In genomic region chr9:2725929-2726328, GRCh38 we compare ENCODE assay signal across 22 cellular contexts. TPM values are rescaled to one million over a fixed set of nuclear protein-coding genes. Genes with fewer than 3 reads are reported as not detected.
"Had no signal": no experiment of that assay in that cellular context is flagged by ENCODE, and none has a peak within 500 bp of the region (broad histone marks: within the 10 kb centered on the region; RNA-seq: fewer than 3 reads in every experiment).

No MANE protein-coding gene starts in this region.

- H3K27ac ChIP-seq: right atrium auricular region had no signal

- FAIRE-seq: endothelial cell of umbilical vein, small intestine had no signal

- H3K36me3 ChIP-seq: gastroesophageal sphincter, right atrium auricular region had no signal

- H3K9me3 ChIP-seq: gastroesophageal sphincter, right atrium auricular region had no signal

- H3K4me3 ChIP-seq: gastroesophageal sphincter, right atrium auricular region had no signal

- ATAC-seq: activated naive CD4-positive, alpha-beta T cell treated with anti-CD3 and anti-CD28 coated beads, Interleukin-2, amount 50 U/mL, for 72 hours; activated T-cell treated with anti-CD3 and anti-CD28 coated beads, Interleukin-2, amount 50 U/mL, for 72 hours; gastroesophageal sphincter; natural killer cell treated with Interleukin-12 subunit alpha and Interleukin-12 subunit beta and Interleukin-15 and Interleukin-18, amount 100 ng/mL, for 72 hours; stimulated activated naive CD8-positive, alpha-beta T cell treated with anti-CD3 and anti-CD28 coated beads, Interleukin-15, Interleukin-2, amounts not matched to agents 100 U/mL and 50 U/mL, for 24 hours had no signal

- H3K27me3 ChIP-seq: gastroesophageal sphincter, right atrium auricular region had no signal

- DNase-seq: activated B cell treated with CpG ODN at 0.5 μM for 24 hours; activated CD4-positive, alpha-beta T cell treated with anti-CD3 and anti-CD28 coated beads, Interleukin-2, amount 10 ng/mL, durations not matched to agents 24 days and 14 days; activated CD8-positive, alpha-beta memory T cell treated with anti-CD3 and anti-CD28 coated beads, Interleukin-2, amount 50 U/mL, for 48 hours; activated gamma-delta T cell; activated T-cell treated with anti-CD3 and anti-CD28 coated beads, Interleukin-2, amount 50 U/mL, for 72 hours; amniotic stem cell; cortex of kidney; effector CD4-positive, alpha-beta T cell; left cardiac atrium; mammary epithelial cell; occipital lobe; small intestine; stimulated activated naive CD8-positive, alpha-beta T cell treated with anti-CD3 and anti-CD28 coated beads, Interleukin-15, Interleukin-2, amounts not matched to agents 100 U/mL and 50 U/mL, for 24 hours; SW 1271 had no signal

RNA-seq across cellular contexts. Expression of gene KCNV2, which starts 8.6 kb away (rescaled TPM):
- total RNA-seq: activated B cell treated with CpG ODN at 0.5 μM for 24 hours; activated CD4-positive, alpha-beta T cell treated with anti-CD3 and anti-CD28 coated beads, Interleukin-2, amount 10 ng/mL, durations not matched to agents 24 days and 14 days; activated naive CD4-positive, alpha-beta T cell treated with anti-CD3 and anti-CD28 coated beads, Interleukin-2, amount 50 U/mL, for 72 hours; activated T-cell treated with anti-CD3 and anti-CD28 coated beads, Interleukin-2, amount 50 U/mL, for 72 hours; endothelial cell of umbilical vein; gastroesophageal sphincter; left cardiac atrium; mammary epithelial cell; natural killer cell treated with Interleukin-12 subunit alpha and Interleukin-12 subunit beta and Interleukin-15 and Interleukin-18, amount 100 ng/mL, for 72 hours; occipital lobe; posterior vena cava; right atrium auricular region; temporal lobe; ureter had no signal
- polyA plus RNA-seq: endothelial cell of umbilical vein, mammary epithelial cell, small intestine had no signal
